In genomic region chr13:57820924-57821323, GRCh38 we compare ENCODE assay signal across 20 cellular contexts.
DNase-seq lines count a peak whose midpoint lies in the region; ATAC-seq and TF ChIP-seq lines count a peak whose summit lies in the region.
"Had no signal": no experiment of that assay in that cellular context is flagged by ENCODE, and none has a peak within 500 bp of the region (broad histone marks: within the 10 kb centered on the region; RNA-seq: fewer than 3 reads in every experiment).

No MANE protein-coding gene starts in this region.

- DNase-seq in Right ventricle myocardium inferior (ENCODE audit: missing footprints) (peak; percentile 61), heart left ventricle (no peak), chondrocyte (ENCODE audit: low spot score) (peak; percentile 60), neuronal stem cell (ENCODE audit: low spot score) (no peak), NCI-H2107 (lab: John Stamatoyannopoulos, UW) (no peak)
- DNase-seq: AML-193; Caco-2; Calu3; CD4-positive, alpha-beta T cell; CD8-positive, alpha-beta T cell; DMS79 treated with DMSO at 0.1 percent for 48 hours; GF-D8 had no signal

- intact Hi-C loops in Right ventricle myocardium inferior (cut with DNase I), result no loop called here
- intact Hi-C loops in heart left ventricle (cut with DNase I), result no loop called here

- H3K36me3 ChIP-seq in heart left ventricle (no peaks in the 10 kb centered on the region), neuronal stem cell (replicated peaks in 1 of 2; ENCODE audit: control insufficient read depth in 2 of 2, insufficient read depth in 2 of 2, low read length in 2 of 2) (no peaks in the 10 kb centered on the region)
- H3K36me3 ChIP-seq: BLaER1 treated with 17β-estradiol and CSF1 and Interleukin-3, amounts not matched to agents 10 nM and 100 nM had no signal

- H3K23ac ChIP-seq in neuronal stem cell (ENCODE audit: low read depth, low read length, poor library complexity), result no peak overlapping the region

- no peak overlapping the region for H2BK12ac ChIP-seq in neuronal stem cell (ENCODE audit: low read length)

- no peak overlapping the region for H4K8ac ChIP-seq in neuronal stem cell (ENCODE audit: low read depth, low read length)

- H3K4me1 ChIP-seq in heart left ventricle (peaks cover 0 to 15% (median 0%) of the 10 kb centered on the region in 12 donors), neuronal stem cell (ENCODE audit: control insufficient read depth in 2 of 2, insufficient read depth in 1 of 2, low read depth in 1 of 2, low read length in 2 of 2) (peaks cover 9 to 10% of the 10 kb centered on the region in 2 donors)
- H3K4me1 ChIP-seq: A549, Caco-2 had no signal

- no peak overlapping the region for H2BK5ac ChIP-seq in neuronal stem cell (ENCODE audit: low read length)

- H3K4ac ChIP-seq in neuronal stem cell (ENCODE audit: low read length), result no peak overlapping the region

- WGBS in heart left ventricle, 4 donors, result 67 to 88% (median 86%) methylated on average over 1 of the region's 1 CpG
- WGBS in neuronal stem cell (ENCODE audit: extremely low coverage in 2 of 2, insufficient read length in 2 of 2, insufficient replicate concordance in 1 of 2), 2 donors, result no CpG with 5 or more reads among the region's 1 CpG

- H2AK5ac ChIP-seq in neuronal stem cell (ENCODE audit: low read depth, low read length), result no peak overlapping the region

- no peak overlapping the region for H3K14ac ChIP-seq in neuronal stem cell (ENCODE audit: low read length)

- H3K79me1 ChIP-seq in neuronal stem cell (ENCODE audit: low read depth, low read length), result no peaks in the 10 kb centered on the region

- no peak overlapping the region for H3K9ac ChIP-seq in neuronal stem cell (ENCODE audit: low read depth, low read length, poor library complexity)
- H3K9ac ChIP-seq: BLaER1 treated with 17β-estradiol and CSF1 and Interleukin-3, amounts not matched to agents 10 nM and 100 nM had no signal

- no peak overlapping the region for H3K27ac Mint-ChIP-seq in chondrocyte (ENCODE audit: unreplicated experiment)
- no peak overlapping the region for H3K27ac Mint-ChIP-seq in stimulated activated memory B cell treated with anti-CD40 and anti-IgM and Interleukin-4, amounts not matched to agents 10 μg/mL and 1 μg/mL and 100 μg/mL, for 72 hours
- H3K27ac Mint-ChIP-seq: B cell; CD4-positive, alpha-beta T cell; CD8-positive, alpha-beta T cell had no signal

- ATAC-seq in Right ventricle myocardium inferior (no peak), heart left ventricle (no peak), GM18519 (IDR thresholded peaks at IDR 0.05; ENCODE audit: low FRiP score, unreplicated experiment) (no peak), HG03039 (IDR thresholded peaks at IDR 0.05; ENCODE audit: unreplicated experiment) (no peak)
- ATAC-seq in stimulated activated memory B cell treated with anti-CD40 and anti-IgM and Interleukin-4, amounts not matched to agents 10 μg/mL and 1 μg/mL and 100 μg/mL, for 72 hours, result peak; percentile 51
- ATAC-seq: A549; CD8-positive, alpha-beta T cell had no signal

- no peak overlapping the region for H3K4me2 ChIP-seq in neuronal stem cell (ENCODE audit: insufficient read depth, low read length, poor library complexity, severe bottlenecking)
- H3K4me2 ChIP-seq: A549; BLaER1 treated with 17β-estradiol and CSF1 and Interleukin-3, amounts not matched to agents 10 nM and 100 nM had no signal

- no peaks in the 10 kb centered on the region for H3K27me3 Mint-ChIP-seq in chondrocyte (ENCODE audit: low read depth)
- no peaks in the 10 kb centered on the region for H3K27me3 Mint-ChIP-seq in stimulated activated memory B cell treated with anti-CD40 and anti-IgM and Interleukin-4, amounts not matched to agents 10 μg/mL and 1 μg/mL and 100 μg/mL, for 72 hours
- H3K27me3 Mint-ChIP-seq: B cell; CD4-positive, alpha-beta T cell had no signal

- no peak overlapping the region for H3K4me3 ChIP-seq in heart left ventricle
- H3K4me3 ChIP-seq in neuronal stem cell (ENCODE audit: low read length in 2 of 2), result peak overlapping the region in 1 of 2 donors; percentile 52
- H3K4me3 ChIP-seq: A549; BLaER1 treated with 17β-estradiol and CSF1 and Interleukin-3, amounts not matched to agents 10 nM and 100 nM had no signal

- peaks cover 0 to 2% (median 0%) of the 10 kb centered on the region in 12 donors for H3K9me3 ChIP-seq in heart left ventricle
- peaks cover 0 to 4% of the 10 kb centered on the region in 2 donors for H3K9me3 ChIP-seq in neuronal stem cell (replicated peaks in 1 of 2; ENCODE audit: control insufficient read depth in 2 of 2, insufficient read depth in 1 of 2, low read depth in 1 of 2, low read length in 2 of 2)
- H3K9me3 ChIP-seq: A549 had no signal

- H3K9me3 Mint-ChIP-seq in chondrocyte (ENCODE audit: low read depth), result no peaks in the 10 kb centered on the region
- H3K9me3 Mint-ChIP-seq in stimulated activated memory B cell treated with anti-CD40 and anti-IgM and Interleukin-4, amounts not matched to agents 10 μg/mL and 1 μg/mL and 100 μg/mL, for 72 hours, result peaks cover 10% of the 10 kb centered on the region

- TF ChIP-seq POLR2A in heart left ventricle (IDR thresholded peaks at IDR 0.05), result no peak

- H4K91ac ChIP-seq in neuronal stem cell (ENCODE audit: low read depth, low read length, poor library complexity), result no peak overlapping the region

- H3K18ac ChIP-seq in neuronal stem cell (ENCODE audit: low read length), result peak overlapping the region; percentile 23

- H3K4me1 Mint-ChIP-seq in chondrocyte (ENCODE audit: low read depth), result no peaks in the 10 kb centered on the region
- H3K4me1 Mint-ChIP-seq in stimulated activated memory B cell treated with anti-CD40 and anti-IgM and Interleukin-4, amounts not matched to agents 10 μg/mL and 1 μg/mL and 100 μg/mL, for 72 hours, result no peaks in the 10 kb centered on the region
- H3K4me1 Mint-ChIP-seq: B cell had no signal

- TF ChIP-seq CTCF in heart left ventricle (IDR thresholded peaks at IDR 0.05) (no peak), chondrocyte (IDR thresholded peaks at IDR 0.05) (no peak)

- no peak overlapping the region for H2BK15ac ChIP-seq in neuronal stem cell (ENCODE audit: low read length)

- no peak overlapping the region for H2BK120ac ChIP-seq in neuronal stem cell (ENCODE audit: low read depth, low read length)

- H3K27me3 ChIP-seq in heart left ventricle (no peaks in the 10 kb centered on the region), neuronal stem cell (ENCODE audit: control insufficient read depth in 3 of 3, insufficient read depth in 3 of 3, low read depth in 1 of 3, low read length in 3 of 3) (no peaks in the 10 kb centered on the region)

- no peak overlapping the region for H3K4me3 Mint-ChIP-seq in chondrocyte (ENCODE audit: unreplicated experiment)
- no peak overlapping the region for H3K4me3 Mint-ChIP-seq in stimulated activated memory B cell treated with anti-CD40 and anti-IgM and Interleukin-4, amounts not matched to agents 10 μg/mL and 1 μg/mL and 100 μg/mL, for 72 hours
- H3K4me3 Mint-ChIP-seq: B cell; CD4-positive, alpha-beta T cell; CD8-positive, alpha-beta T cell had no signal

- H3K27ac ChIP-seq in heart left ventricle (no peak overlapping the region), neuronal stem cell (replicated peaks; ENCODE audit: low read length) (no peak overlapping the region)
- H3K27ac ChIP-seq: 22Rv1; A549; BLaER1 treated with 17β-estradiol and CSF1 and Interleukin-3, amounts not matched to agents 10 nM and 100 nM; C4-2B had no signal

- H2AFZ ChIP-seq in neuronal stem cell (ENCODE audit: low read length), result no peak overlapping the region

- no peaks in the 10 kb centered on the region for H3K36me3 Mint-ChIP-seq in chondrocyte (ENCODE audit: low read depth)
- no peaks in the 10 kb centered on the region for H3K36me3 Mint-ChIP-seq in stimulated activated memory B cell treated with anti-CD40 and anti-IgM and Interleukin-4, amounts not matched to agents 10 μg/mL and 1 μg/mL and 100 μg/mL, for 72 hours
- H3K36me3 Mint-ChIP-seq: CD8-positive, alpha-beta T cell had no signal

Comparison
In these comparisons a context has a peak if more than half of its experiments do, and no peak if none do; other contexts are left out.
1. DNase-seq: peak in Right ventricle myocardium inferior (single experiment) and chondrocyte (single experiment); none in heart left ventricle (0 of 5), neuronal stem cell (single experiment) and NCI-H2107 (single experiment).